12 cellular contexts compared by ENCODE assay signal in genomic region chr13:91162180-91162579, GRCh38.
A peak's percentile ranks its signal among the peaks of the same experiment; 100 is the strongest.
DNase-seq lines count a peak whose midpoint lies in the region; ATAC-seq and TF ChIP-seq lines count a peak whose summit lies in the region.
"Had no signal": no experiment of that assay in that cellular context is flagged by ENCODE, and none has a peak within 500 bp of the region (broad histone marks: within the 10 kb centered on the region; RNA-seq: fewer than 3 reads in every experiment).

No MANE protein-coding gene starts in this region.

- H3K9me3 ChIP-seq in WERI-Rb-1 (ENCODE audit: severe bottlenecking), result peaks cover 7% of the 10 kb centered on the region
- no peaks in the 10 kb centered on the region for H3K9me3 ChIP-seq in lower lobe of right lung
- H3K9me3 ChIP-seq: suprapubic skin had no signal

- CTCF ChIA-PET in activated CD4-positive, alpha-beta T cell treated with anti-CD3 and anti-CD28 coated beads for 36 hours (lab: Charles Lee), result interaction anchor here (0.6 to 1.4 kb wide), 3 partner anchors 22 to 847 kb away, joined by 3 read pairs; no protein-coding TSS in a partner anchor

- no peak overlapping the region for H3K27ac ChIP-seq in WERI-Rb-1
- H3K27ac ChIP-seq in lower lobe of right lung, result no peak overlapping the region
- H3K27ac ChIP-seq: coronary artery, HL-60, suprapubic skin had no signal

- H3K36me3 ChIP-seq in WERI-Rb-1 (no peaks in the 10 kb centered on the region), lower lobe of right lung (no peaks in the 10 kb centered on the region)
- H3K36me3 ChIP-seq: suprapubic skin had no signal

- H3K4me3 ChIP-seq in GM12865 (ENCODE audit: low read depth, low read length) (no peak overlapping the region), WERI-Rb-1 (ENCODE audit: low read depth, low read length) (no peak overlapping the region), lower lobe of right lung (no peak overlapping the region)
- H3K4me3 ChIP-seq: coronary artery, suprapubic skin had no signal

- no peaks in the 10 kb centered on the region for H3K4me1 ChIP-seq in lower lobe of right lung
- H3K4me1 ChIP-seq: suprapubic skin had no signal

- H3K27me3 ChIP-seq in WERI-Rb-1 (ENCODE audit: insufficient read depth, low read depth, severe bottlenecking), result no peaks in the 10 kb centered on the region
- no peaks in the 10 kb centered on the region for H3K27me3 ChIP-seq in lower lobe of right lung (ENCODE audit: low read depth)
- H3K27me3 ChIP-seq: suprapubic skin had no signal

- H3K27ac Mint-ChIP-seq in osteocyte (ENCODE audit: unreplicated experiment), result no peak overlapping the region
- H3K27ac Mint-ChIP-seq in activated CD4-positive, alpha-beta T cell treated with anti-CD3 and anti-CD28 coated beads for 36 hours, result no peak overlapping the region

- intact Hi-C loops in lower lobe of right lung (cut with DNase I), result no loop called here
- intact Hi-C loops in activated CD4-positive, alpha-beta T cell treated with anti-CD3 and anti-CD28 coated beads for 36 hours (cut with DNase I, micrococcal nuclease), result no loop called here

- ATAC-seq in HG02884 (IDR thresholded peaks at IDR 0.05; ENCODE audit: unreplicated experiment), result peak; percentile 58
- no peak for ATAC-seq in lower lobe of right lung
- ATAC-seq in activated CD4-positive, alpha-beta T cell treated with anti-CD3 and anti-CD28 coated beads for 36 hours, result no peak

- peak; percentile 12 for TF ChIP-seq CTCF in GM12865 (IDR thresholded peaks at IDR 0.05; ENCODE audit: insufficient read depth, low read depth, low read length, missing control alignments)
- TF ChIP-seq CTCF in WERI-Rb-1 (IDR thresholded peaks at IDR 0.05; ENCODE audit: low read depth, low read length), result peak; percentile 50
- peak; percentile 22 for TF ChIP-seq CTCF in osteocyte (IDR thresholded peaks at IDR 0.05)
- TF ChIP-seq CTCF in lower lobe of right lung (IDR thresholded peaks at IDR 0.05), result no peak

- no peaks in the 10 kb centered on the region for H3K36me3 Mint-ChIP-seq in osteocyte (ENCODE audit: unreplicated experiment)
- H3K36me3 Mint-ChIP-seq in activated CD4-positive, alpha-beta T cell treated with anti-CD3 and anti-CD28 coated beads for 36 hours (ENCODE audit: low read depth), result no peaks in the 10 kb centered on the region

- peaks cover 9% of the 10 kb centered on the region for H3K4me1 Mint-ChIP-seq in osteocyte (ENCODE audit: unreplicated experiment)
- no peaks in the 10 kb centered on the region for H3K4me1 Mint-ChIP-seq in activated CD4-positive, alpha-beta T cell treated with anti-CD3 and anti-CD28 coated beads for 36 hours

- H3K4me3 Mint-ChIP-seq in osteocyte (ENCODE audit: unreplicated experiment), result no peak overlapping the region
- H3K4me3 Mint-ChIP-seq in activated CD4-positive, alpha-beta T cell treated with anti-CD3 and anti-CD28 coated beads for 36 hours, result no peak overlapping the region

- H3K27me3 Mint-ChIP-seq in osteocyte (ENCODE audit: unreplicated experiment), result peaks cover 2% of the 10 kb centered on the region
- peaks cover 18% of the 10 kb centered on the region for H3K27me3 Mint-ChIP-seq in activated CD4-positive, alpha-beta T cell treated with anti-CD3 and anti-CD28 coated beads for 36 hours

- DNase-seq in GM12865 (ENCODE audit: low read depth) (peak; percentile 25), WERI-Rb-1 (peak; percentile 52), osteocyte (ENCODE audit: extremely low spot score, unreplicated experiment) (no peak), H4 (ENCODE audit: low spot score) (no peak), lower lobe of right lung (no peak)
- no peak for DNase-seq in activated CD4-positive, alpha-beta T cell treated with anti-CD3 and anti-CD28 coated beads for 36 hours
- DNase-seq: activated CD8-positive, alpha-beta memory T cell treated with anti-CD3 and anti-CD28 coated beads, Interleukin-2, amount 50 U/mL, for 4 hours; NCI-H1092 had no signal

- POLR2A ChIA-PET in activated CD4-positive, alpha-beta T cell treated with anti-CD3 and anti-CD28 coated beads for 36 hours (lab: Charles Lee), result no interaction called here

- H3K9me3 Mint-ChIP-seq in osteocyte (ENCODE audit: unreplicated experiment), result no peaks in the 10 kb centered on the region
- H3K9me3 Mint-ChIP-seq in activated CD4-positive, alpha-beta T cell treated with anti-CD3 and anti-CD28 coated beads for 36 hours (ENCODE audit: low read depth), result no peaks in the 10 kb centered on the region

Comparison
In these comparisons a context has a peak if more than half of its experiments do, and no peak if none do; other contexts are left out.
1. DNase-seq: peak in GM12865 (single experiment) and WERI-Rb-1 (single experiment); none in osteocyte (single experiment), H4 (single experiment), lower lobe of right lung (single experiment) and activated CD4-positive, alpha-beta T cell treated with anti-CD3 and anti-CD28 coated beads for 36 hours (single experiment).